Comparison of ENCODE assay signal across 9 cellular contexts in the genomic region with DNA sequence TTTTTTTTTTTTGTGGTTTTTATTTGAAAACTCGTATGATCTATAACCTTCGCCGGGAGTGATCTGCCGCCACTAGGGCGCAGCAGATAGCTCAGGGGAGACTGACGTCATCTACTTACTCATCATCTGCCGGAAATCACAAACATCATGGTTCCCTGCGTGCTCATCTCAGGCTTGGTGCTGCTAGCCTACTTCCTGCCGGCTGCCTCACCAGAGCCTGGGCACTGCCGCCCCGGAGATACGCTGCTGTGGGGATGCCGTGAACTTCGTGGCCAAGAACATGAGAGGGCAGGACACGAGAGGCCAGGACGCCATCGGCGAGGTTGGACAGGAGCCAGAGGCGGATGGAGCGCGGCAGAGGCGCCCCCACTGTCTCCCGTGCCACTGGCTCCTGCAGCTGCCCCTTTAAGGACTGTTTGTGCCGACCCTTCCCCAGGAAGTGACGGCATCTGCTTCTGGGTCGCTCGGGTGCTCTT.
DNase-seq lines count a peak whose midpoint lies in the region; ATAC-seq, FAIRE-seq and TF ChIP-seq lines count a peak whose summit lies in the region.
"Had no signal": no experiment of that assay in that cellular context is flagged by ENCODE, and none has a peak within 500 bp of the region (broad histone marks: within the 10 kb centered on the region; RNA-seq: fewer than 3 reads in every experiment).

No MANE protein-coding gene starts in this region.

- no peak for TF ChIP-seq CTCF in Peyer's patch (IDR thresholded peaks at IDR 0.05)

- H3K27me3 ChIP-seq in Peyer's patch = no peaks in the 10 kb centered on the region

- H3K4me3 ChIP-seq in Peyer's patch = no peak overlapping the region

- no peaks in the 10 kb centered on the region for H3K36me3 ChIP-seq in Peyer's patch

- FAIRE-seq in GM12892 (lab: Jason Lieb, UNC) = no peak
- no peak for FAIRE-seq in GM12891 (lab: Jason Lieb, UNC)
- FAIRE-seq: keratinocyte had no signal

- H3K4me1 ChIP-seq in Peyer's patch = no peaks in the 10 kb centered on the region

- H3K4me1 Mint-ChIP-seq in activated CD4-positive, alpha-beta T cell treated with anti-CD3 and anti-CD28 coated beads, Interleukin-2, amount 10 ng/mL, durations not matched to agents 24 days and 14 days = no peaks in the 10 kb centered on the region

- no peak overlapping the region for H3K27ac ChIP-seq in Peyer's patch

- H3K9me3 Mint-ChIP-seq in activated CD4-positive, alpha-beta T cell treated with anti-CD3 and anti-CD28 coated beads, Interleukin-2, amount 10 ng/mL, durations not matched to agents 24 days and 14 days = no peaks in the 10 kb centered on the region

- H3K27me3 Mint-ChIP-seq in activated CD4-positive, alpha-beta T cell treated with anti-CD3 and anti-CD28 coated beads, Interleukin-2, amount 10 ng/mL, durations not matched to agents 24 days and 14 days = no peaks in the 10 kb centered on the region

- H3K36me3 Mint-ChIP-seq in activated CD4-positive, alpha-beta T cell treated with anti-CD3 and anti-CD28 coated beads, Interleukin-2, amount 10 ng/mL, durations not matched to agents 24 days and 14 days (ENCODE audit: low read depth) = no peaks in the 10 kb centered on the region

- H3K27ac Mint-ChIP-seq in activated CD4-positive, alpha-beta T cell treated with anti-CD3 and anti-CD28 coated beads, Interleukin-2, amount 10 ng/mL, durations not matched to agents 24 days and 14 days = no peak overlapping the region

- no peak overlapping the region for H3K4me3 Mint-ChIP-seq in activated CD4-positive, alpha-beta T cell treated with anti-CD3 and anti-CD28 coated beads, Interleukin-2, amount 10 ng/mL, durations not matched to agents 24 days and 14 days

- TF ChIP-seq POLR2A in GM12892 (IDR thresholded peaks at IDR 0.05; ENCODE audit: low read depth, low read length) = no peak
- TF ChIP-seq POLR2A in Peyer's patch (IDR thresholded peaks at IDR 0.05) = no peak
- no peak for TF ChIP-seq POLR2A in GM12891 (IDR thresholded peaks at IDR 0.05; ENCODE audit: low read depth, low read length)

- peak; percentile 72 for ATAC-seq in HG03469 (IDR thresholded peaks at IDR 0.05; ENCODE audit: unreplicated experiment)

- H3K9me3 ChIP-seq in Peyer's patch = peaks cover 0 to 4% (median 0%) of the 10 kb centered on the region in 4 donors

- DNase-seq in GM12892 (ENCODE audit: insufficient read length) (peak; percentile 8), iPS DF 4.7 (ENCODE audit: extremely low read depth, low spot score) (peak; percentile 33), NCI-H2196 (lab: John Stamatoyannopoulos, UW; ENCODE audit: unreplicated experiment) (no peak), GOT3 (lab: John Stamatoyannopoulos, UW) (no peak), Peyer's patch (no peak), GM12891 (ENCODE audit: insufficient read length, low spot score) (no peak)
- DNase-seq in activated CD4-positive, alpha-beta T cell treated with anti-CD3 and anti-CD28 coated beads, Interleukin-2, amount 10 ng/mL, durations not matched to agents 24 days and 14 days = peak; percentile 70

- intact Hi-C loops in activated CD4-positive, alpha-beta T cell treated with anti-CD3 and anti-CD28 coated beads, Interleukin-2, amount 10 ng/mL, durations not matched to agents 24 days and 14 days (cut with micrococcal nuclease) = loop anchor here (5.0 kb wide), 1 partner anchor 618 kb away; no protein-coding TSS in a partner anchor

TF ChIP-seq in GM12891, 5 proteins besides CTCF, POLR2A, EP300 and RAD21:
- TF ChIP-seq POU2F2 (IDR thresholded peaks at IDR 0.05; ENCODE audit: low read depth, low read length) = no peak
TF ChIP-seq in GM12891: peak in this region for 0.

Comparison
In these comparisons a context has a peak if more than half of its experiments do, and no peak if none do; other contexts are left out.
1. DNase-seq: peak in GM12892 (single experiment), activated CD4-positive, alpha-beta T cell treated with anti-CD3 and anti-CD28 coated beads, Interleukin-2, amount 10 ng/mL, durations not matched to agents 24 days and 14 days (single experiment) and iPS DF 4.7 (single experiment); none in NCI-H2196 (single experiment), GOT3 (single experiment), Peyer's patch (0 of 3) and GM12891 (single experiment).